ENCODE assay signal across 1 cellular context in genomic region chr17:59723607-59724006, GRCh38.
TF ChIP-seq lines count a peak whose summit lies in the region.

No MANE protein-coding gene starts in this region.

TF ChIP-seq in endothelial cell of umbilical vein, 7 proteins besides CTCF, POLR2A, EP300 and RAD21:
- TF ChIP-seq POLR2AphosphoS5 (IDR thresholded peaks at IDR 0.05; ENCODE audit: insufficient read depth, low read depth, low read length), result no peak
- TF ChIP-seq JUN (IDR thresholded peaks at IDR 0.05; ENCODE audit: borderline replicate concordance, insufficient read depth, insufficient read length, low read depth), result no peak
- TF ChIP-seq MAX (IDR thresholded peaks at IDR 0.05; ENCODE audit: insufficient read depth, insufficient read length), result no peak
- no peak for TF ChIP-seq FOS (IDR thresholded peaks at IDR 0.05; ENCODE audit: borderline replicate concordance, insufficient read depth, low read length)
- TF ChIP-seq GATA2 (IDR thresholded peaks at IDR 0.05; ENCODE audit: insufficient read depth, insufficient read length, low read depth, low read length), result no peak
- TF ChIP-seq MYC (IDR thresholded peaks at IDR 0.05; ENCODE audit: low read depth, low read length), result no peak
- TF ChIP-seq EZH2 (IDR thresholded peaks at IDR 0.05; ENCODE audit: borderline replicate concordance, low read depth, low read length, severe bottlenecking), result no peak
